ENCODE assay signal across 22 cellular contexts in genomic region chr19:10201176-10201575, GRCh38. TPM values are rescaled to one million over a fixed set of nuclear protein-coding genes. Genes with fewer than 3 reads are reported as not detected.
A peak's percentile ranks its signal among the peaks of the same experiment; 100 is the strongest.
DNase-seq lines count a peak whose midpoint lies in the region; ATAC-seq, FAIRE-seq and TF ChIP-seq lines count a peak whose summit lies in the region.
"Had no signal": no experiment of that assay in that cellular context is flagged by ENCODE, and none has a peak within 500 bp of the region (broad histone marks: within the 10 kb centered on the region; RNA-seq: fewer than 3 reads in every experiment).

No MANE protein-coding gene starts in this region.

- ATAC-seq in activated CD8-positive, alpha-beta memory T cell treated with anti-CD3 and anti-CD28 coated beads, Interleukin-2, amount 10 ng/mL, durations not matched to agents 7 days and 5 days = no peak
- ATAC-seq in GM19035 (IDR thresholded peaks at IDR 0.05; ENCODE audit: unreplicated experiment) (no peak), HG02885 (IDR thresholded peaks at IDR 0.05; ENCODE audit: poor library complexity, unreplicated experiment) (no peak)

- H3K27ac ChIP-seq in OCI-LY1 (ENCODE audit: low read depth, low read length, poor library complexity, severe bottlenecking) = peak overlapping the region; percentile 81
- H3K27ac ChIP-seq in H1 (ENCODE audit: low read depth, low read length) = no peak overlapping the region
- H3K27ac ChIP-seq: GM23248, SK-N-MC had no signal

- H3K79me1 ChIP-seq in H1 (ENCODE audit: low read depth, low read length) = no peaks in the 10 kb centered on the region; the same call in 1 of the 2 replicates

- no peak overlapping the region for H4K8ac ChIP-seq in H1 (ENCODE audit: extremely low read depth, insufficient read depth, low read length)

- no peaks in the 10 kb centered on the region for H3K9me3 ChIP-seq in OCI-LY1 (ENCODE audit: low read length)
- H3K9me3 ChIP-seq in H1 (ENCODE audit: insufficient read depth in 2 of 2, low read depth in 1 of 2, low read length in 1 of 2) = no peaks in the 10 kb centered on the region

- H2BK12ac ChIP-seq in H1 (ENCODE audit: low read depth, low read length) = no peak overlapping the region

- H2BK5ac ChIP-seq in H1 (ENCODE audit: low read depth, low read length) = no peak overlapping the region

- H3K23ac ChIP-seq in H1 (ENCODE audit: insufficient read length) = no peak overlapping the region

- H2BK20ac ChIP-seq in H1 (ENCODE audit: low read length) = no peak overlapping the region

- TF ChIP-seq CTCF in OCI-LY1 (IDR thresholded peaks at IDR 0.05; ENCODE audit: low read length) (no peak), H1 (IDR thresholded peaks at IDR 0.05; ENCODE audit: control extremely low read depth in 1 of 3, insufficient read depth in 1 of 3, low read depth in 1 of 3, low read length in 3 of 3) (no peak)

- H4K5ac ChIP-seq in H1 (ENCODE audit: insufficient read length, low read depth, low read length) = no peak overlapping the region

- H4K20me1 ChIP-seq in OCI-LY1 (ENCODE audit: insufficient read depth, low read length) (no peaks in the 10 kb centered on the region), H1 (replicated peaks in 1 of 2; ENCODE audit: control insufficient read depth in 1 of 2, insufficient read depth in 2 of 2, low read length in 2 of 2) (no peaks in the 10 kb centered on the region)

- no peaks in the 10 kb centered on the region for H3K9me2 ChIP-seq in OCI-LY1 (ENCODE audit: low read depth, low read length)

- H3K14ac ChIP-seq in H1 (ENCODE audit: insufficient read length) = no peak overlapping the region

- POLR2A ChIA-PET in H1 (lab: Charles Lee; ENCODE audit: partially characterized antibody) = interaction anchor here (1.4 kb wide), 1 partner anchor 57 kb away, joined by 5 read pairs; no protein-coding TSS in a partner anchor

- H4K91ac ChIP-seq in H1 (replicated peaks; ENCODE audit: insufficient read length, low read length) = no peak overlapping the region

- no peaks in the 10 kb centered on the region for H3K27me3 Mint-ChIP-seq in activated CD8-positive, alpha-beta memory T cell treated with anti-CD3 and anti-CD28 coated beads, Interleukin-2, amount 10 ng/mL, durations not matched to agents 7 days and 5 days

- H3K4me3 Mint-ChIP-seq in activated CD8-positive, alpha-beta memory T cell treated with anti-CD3 and anti-CD28 coated beads, Interleukin-2, amount 10 ng/mL, durations not matched to agents 7 days and 5 days = no peak overlapping the region
- H3K4me3 Mint-ChIP-seq: CD14-positive monocyte, H9 had no signal

- no peak overlapping the region; the same call in 1 of the 2 replicates for H2BK15ac ChIP-seq in H1 (ENCODE audit: low read length)

- no peaks in the 10 kb centered on the region for H3K23me2 ChIP-seq in H1 (ENCODE audit: low read depth, low read length)

- H3K36me3 ChIP-seq in OCI-LY1 (ENCODE audit: insufficient read depth, low read length) (no peaks in the 10 kb centered on the region), H1 (ENCODE audit: control insufficient read depth in 2 of 4, insufficient read depth in 4 of 4, low read length in 3 of 4) (no peaks in the 10 kb centered on the region)

- H3K4me3 ChIP-seq in OCI-LY1 (ENCODE audit: low read depth, low read length, poor library complexity, severe bottlenecking) (no peak overlapping the region), H1 (ENCODE audit: extremely low read depth in 1 of 4, insufficient read depth in 2 of 4, low read depth in 3 of 4, low read length in 4 of 4) (no peak overlapping the region)
- H3K4me3 ChIP-seq: GM23248, SK-N-MC had no signal

- CTCF ChIA-PET in activated CD8-positive, alpha-beta memory T cell treated with anti-CD3 and anti-CD28 coated beads, Interleukin-2, amount 10 ng/mL, durations not matched to agents 7 days and 5 days (lab: Charles Lee) = interaction anchor here (1.0 to 2.1 kb wide), 3 partner anchors 49 to 200 kb away, joined by 3 to 10 read pairs (median 4); no protein-coding TSS in a partner anchor
- CTCF ChIA-PET in H1 (lab: Charles Lee; ENCODE audit: partially characterized antibody) = interaction anchor here (0.6 to 2.1 kb wide), 5 partner anchors 10 to 58 kb away, joined by 3 to 7 read pairs (median 5); no protein-coding TSS in a partner anchor

- WGBS in H1 (ENCODE audit: extremely low coverage in 1 of 2, insufficient coverage in 1 of 2, insufficient read length in 1 of 2, insufficient replicate concordance in 2 of 2, low coverage in 1 of 2, low lambda C conversion rate in 2 of 2, missing lambda C conversion rate in 1 of 2), 2 experiments = 81% methylated on average over 3 of the region's 3 CpGs; no CpG with 5 or more reads in 1 of the 2 experiments

- no peak for FAIRE-seq in H1 (lab: Jason Lieb, UNC)
- FAIRE-seq: A204.1, GM12892, RCC 7860 had no signal

- H3K36me3 Mint-ChIP-seq in activated CD8-positive, alpha-beta memory T cell treated with anti-CD3 and anti-CD28 coated beads, Interleukin-2, amount 10 ng/mL, durations not matched to agents 7 days and 5 days = no peaks in the 10 kb centered on the region
- H3K36me3 Mint-ChIP-seq: CD14-positive monocyte had no signal

- H3K4ac ChIP-seq in H1 (replicated peaks; ENCODE audit: insufficient read length, low read depth, low read length) = no peak overlapping the region

- H2BK120ac ChIP-seq in H1 (replicated peaks; ENCODE audit: low read depth, low read length) = no peak overlapping the region

- no peak for TF ChIP-seq POLR2A in H1 (IDR thresholded peaks at IDR 0.05; ENCODE audit: control extremely low read depth in 1 of 2, low read depth in 2 of 2, low read length in 2 of 2)

- H2AK5ac ChIP-seq in H1 (ENCODE audit: low read depth, low read length) = 0 out of 2 replicates have a peak overlapping the region, but pooled peaks have one; percentile 39

- H2AFZ ChIP-seq in OCI-LY1 (ENCODE audit: low read length) (no peak overlapping the region), H1 (ENCODE audit: low read length) (no peak overlapping the region)
- H2AFZ ChIP-seq: GM23248 had no signal

- H3K9ac ChIP-seq in OCI-LY1 (ENCODE audit: low read length) = peak overlapping the region; percentile 16; the same call in 1 of the 2 replicates
- H3K9ac ChIP-seq in H1 (replicated peaks in 1 of 4; ENCODE audit: extremely low read depth in 1 of 4, low read depth in 3 of 4, low read length in 3 of 4) = no peak overlapping the region
- H3K9ac ChIP-seq: GM23248 had no signal

- H3K4me2 ChIP-seq in OCI-LY1 (ENCODE audit: low read length) = peak overlapping the region; percentile 14; the same call in 1 of the 2 replicates
- H3K4me2 ChIP-seq in H1 (ENCODE audit: insufficient read depth in 1 of 2, low read depth in 2 of 2, low read length in 2 of 2) = no peak overlapping the region

- peak overlapping the region; percentile 35 for H3K27ac Mint-ChIP-seq in activated CD8-positive, alpha-beta memory T cell treated with anti-CD3 and anti-CD28 coated beads, Interleukin-2, amount 10 ng/mL, durations not matched to agents 7 days and 5 days

- peaks cover 13% of the 10 kb centered on the region for H3K4me1 Mint-ChIP-seq in activated CD8-positive, alpha-beta memory T cell treated with anti-CD3 and anti-CD28 coated beads, Interleukin-2, amount 10 ng/mL, durations not matched to agents 7 days and 5 days

- H3K9me3 Mint-ChIP-seq in activated CD8-positive, alpha-beta memory T cell treated with anti-CD3 and anti-CD28 coated beads, Interleukin-2, amount 10 ng/mL, durations not matched to agents 7 days and 5 days (ENCODE audit: low read depth) = no peaks in the 10 kb centered on the region

- no peak overlapping the region for H3K56ac ChIP-seq in H1 (replicated peaks; ENCODE audit: insufficient read length, low read depth, low read length)

- no peak for TF ChIP-seq EP300 in H1 (IDR thresholded peaks at IDR 0.05; ENCODE audit: borderline replicate concordance in 1 of 2, low read depth in 2 of 2, low read length in 2 of 2)

- no peak for TF ChIP-seq RAD21 in H1 (IDR thresholded peaks at IDR 0.05 in 1 of 2, conservative IDR thresholded peaks at IDR 0.05 in 1 of 2; ENCODE audit: low read depth in 2 of 2, low read length in 2 of 2)

- H3K79me2 ChIP-seq in OCI-LY1 (ENCODE audit: insufficient read depth, low read length) (no peaks in the 10 kb centered on the region), H1 (ENCODE audit: control insufficient read depth in 1 of 2, insufficient read depth in 2 of 2, low read length in 2 of 2) (no peaks in the 10 kb centered on the region)

- H3K27me3 ChIP-seq in OCI-LY1 (ENCODE audit: insufficient read depth, low read length) (no peaks in the 10 kb centered on the region), H1 (replicated peaks in 1 of 4; ENCODE audit: control insufficient read depth in 3 of 4, extremely low read depth in 1 of 4, insufficient read depth in 3 of 4, low read length in 3 of 4) (no peaks in the 10 kb centered on the region)

- no peak overlapping the region for H3K18ac ChIP-seq in H1 (ENCODE audit: extremely low read depth, low read length)

- H3F3A ChIP-seq in OCI-LY1 (ENCODE audit: insufficient read depth, low read length) = peaks cover 14% of the 10 kb centered on the region

- peaks cover 38% of the 10 kb centered on the region for H3K4me1 ChIP-seq in OCI-LY1 (ENCODE audit: insufficient read depth, low read length, severe bottlenecking)
- H3K4me1 ChIP-seq in H1 (replicated peaks in 1 of 4; ENCODE audit: control insufficient read depth in 3 of 4, insufficient read depth in 4 of 4, low read length in 3 of 4) = peaks cover 0 to 3% (median 0%) of the 10 kb centered on the region in 4 experiments; a peak in 1 of 7 replicates

- DNase-seq in activated CD8-positive, alpha-beta memory T cell treated with anti-CD3 and anti-CD28 coated beads, Interleukin-2, amount 10 ng/mL, durations not matched to agents 7 days and 5 days = no peak
- DNase-seq in activated CD8-positive, alpha-beta memory T cell treated with anti-CD3 and anti-CD28 coated beads for 24 hours = no peak
- no peak for DNase-seq in H1 (ENCODE audit: low read depth in 1 of 2, low spot score in 2 of 2)
- DNase-seq in NCI-H345 treated with DMSO at 0.1 percent for 48 hours (lab: John Stamatoyannopoulos, UW; ENCODE audit: unreplicated experiment) = no peak
- DNase-seq: Calu3, DMS79 treated with DMSO at 0.1 percent for 48 hours, GM23248, H9, KBM-7, MM.1S, NCI-H2029, NCI-H446 treated with DMSO at 0.1 percent for 48 hours, NCI-H69, SIG-M5 had no signal

RNA-seq across cellular contexts. Expression of gene DNMT1, which starts 6.4 kb away (rescaled TPM):
- total RNA-seq in activated CD8-positive, alpha-beta memory T cell treated with anti-CD3 and anti-CD28 coated beads, Interleukin-2, amount 10 ng/mL, durations not matched to agents 7 days and 5 days = 100 to 1,000 TPM; 433 to 500 TPM
- 208 and 210 TPM in 2 replicates for total RNA-seq in H1 (2021; fragmentation: NEBNext Ultra II Directional; extraction: Animal tissue kit (Norgen Biotek cat#: 25700))
- polyA plus RNA-seq in H1 (2011; rRNA removed) = 101 and 121 TPM in 2 replicates
- polyA plus RNA-seq in H1 (2011; cell fraction: cytosol; rRNA removed) = 79.7 TPM
- 295 TPM for polyA plus RNA-seq in H1 (2011; cell fraction: nucleus; rRNA removed)
- polyA plus RNA-seq in H1 (2012, experiment 1 of 2) = 179 to 246 TPM (median 190 TPM) in 4 replicates
- 57.7 TPM for polyA plus RNA-seq in H1 (2012, experiment 2 of 2)
- 165 TPM for polyA plus RNA-seq in H1 (2013, experiment 1 of 2)
- polyA plus RNA-seq in H1 (2013, experiment 2 of 2) = 148 TPM
- polyA minus RNA-seq in H1 (2011; rRNA and poly(A)+ RNA removed) = 129 and 138 TPM in 2 replicates
- polyA minus RNA-seq in H1 (2011; cell fraction: cytosol; rRNA and poly(A)+ RNA removed) = 111 TPM
- 124 TPM for polyA minus RNA-seq in H1 (2011; cell fraction: nucleus; rRNA and poly(A)+ RNA removed)

RNA-seq across cellular contexts. Expression of gene S1PR2, which starts 30.0 kb away (rescaled TPM):
- total RNA-seq in activated CD8-positive, alpha-beta memory T cell treated with anti-CD3 and anti-CD28 coated beads, Interleukin-2, amount 10 ng/mL, durations not matched to agents 7 days and 5 days = 1 to 10 TPM; 6.1 to 8.5 TPM
- 18.7 and 19.4 TPM in 2 replicates for total RNA-seq in H1 (2021; fragmentation: NEBNext Ultra II Directional; extraction: Animal tissue kit (Norgen Biotek cat#: 25700))
- 16.2 and 17.5 TPM in 2 replicates for polyA plus RNA-seq in H1 (2011; rRNA removed)
- polyA plus RNA-seq in H1 (2011; cell fraction: cytosol; rRNA removed) = 10.4 TPM
- polyA plus RNA-seq in H1 (2011; cell fraction: nucleus; rRNA removed) = 8.7 TPM
- 7.0 to 10.5 TPM (median 9.3 TPM) in 4 replicates for polyA plus RNA-seq in H1 (2012, experiment 1 of 2)
- polyA plus RNA-seq in H1 (2012, experiment 2 of 2) = 7.1 TPM
- 12.6 TPM for polyA plus RNA-seq in H1 (2013, experiment 1 of 2)
- polyA plus RNA-seq in H1 (2013, experiment 2 of 2) = 15.2 TPM
- polyA minus RNA-seq in H1 (2011; rRNA and poly(A)+ RNA removed) = 32.0 and 38.5 TPM in 2 replicates
- 22.8 TPM for polyA minus RNA-seq in H1 (2011; cell fraction: cytosol; rRNA and poly(A)+ RNA removed)
- polyA minus RNA-seq in H1 (2011; cell fraction: nucleus; rRNA and poly(A)+ RNA removed) = 10.4 TPM

RNA-seq across cellular contexts. Expression of gene MRPL4, which starts 50.8 kb away (rescaled TPM):
- total RNA-seq in activated CD8-positive, alpha-beta memory T cell treated with anti-CD3 and anti-CD28 coated beads, Interleukin-2, amount 10 ng/mL, durations not matched to agents 7 days and 5 days = 100 to 1,000 TPM in 1 of 2 experiments, 10 to 100 TPM in 1; 85.4 to 112 TPM
- 82.3 and 90.7 TPM in 2 replicates for total RNA-seq in H1 (2021; fragmentation: NEBNext Ultra II Directional; extraction: Animal tissue kit (Norgen Biotek cat#: 25700))
- 187 and 282 TPM in 2 replicates for polyA plus RNA-seq in H1 (2011; rRNA removed)
- 114 TPM for polyA plus RNA-seq in H1 (2011; cell fraction: cytosol; rRNA removed)
- polyA plus RNA-seq in H1 (2011; cell fraction: nucleus; rRNA removed) = 147 TPM
- 52.4 to 94.1 TPM (median 90.4 TPM) in 4 replicates for polyA plus RNA-seq in H1 (2012, experiment 1 of 2)
- 93.0 TPM for polyA plus RNA-seq in H1 (2012, experiment 2 of 2)
- polyA plus RNA-seq in H1 (2013, experiment 1 of 2) = 71.0 TPM
- polyA plus RNA-seq in H1 (2013, experiment 2 of 2) = 66.3 TPM
- polyA minus RNA-seq in H1 (2011; rRNA and poly(A)+ RNA removed) = 18.3 and 19.8 TPM in 2 replicates
- 38.4 TPM for polyA minus RNA-seq in H1 (2011; cell fraction: cytosol; rRNA and poly(A)+ RNA removed)
- polyA minus RNA-seq in H1 (2011; cell fraction: nucleus; rRNA and poly(A)+ RNA removed) = 34.5 TPM
